Comparison of ENCODE assay signal across 17 cellular contexts in genomic region chr10:129275886-129276285, GRCh38.
DNase-seq lines count a peak whose midpoint lies in the region; ATAC-seq and TF ChIP-seq lines count a peak whose summit lies in the region.
"Had no signal": no experiment of that assay in that cellular context is flagged by ENCODE, and none has a peak within 500 bp of the region (broad histone marks: within the 10 kb centered on the region; RNA-seq: fewer than 3 reads in every experiment).

No MANE protein-coding gene starts in this region.

- no peak for ATAC-seq in activated naive CD8-positive, alpha-beta T cell treated with anti-CD3 and anti-CD28 coated beads, Interleukin-2, amount 50 U/mL, for 24 hours

- H4K20me1 ChIP-seq in Loucy (ENCODE audit: insufficient read depth, low read length, poor library complexity, severe bottlenecking) (no peaks in the 10 kb centered on the region), neural progenitor cell (ENCODE audit: low read depth) (no peaks in the 10 kb centered on the region)

- no peak overlapping the region for H3K27ac ChIP-seq in neural progenitor cell

- no peaks in the 10 kb centered on the region for H3F3A ChIP-seq in Loucy (ENCODE audit: low read depth)
- no peaks in the 10 kb centered on the region for H3F3A ChIP-seq in neural progenitor cell (ENCODE audit: low read depth)

- no peak overlapping the region for H3K4me3 Mint-ChIP-seq in activated naive CD8-positive, alpha-beta T cell treated with anti-CD3 and anti-CD28 coated beads for 36 hours
- no peak overlapping the region for H3K4me3 Mint-ChIP-seq in activated naive CD8-positive, alpha-beta T cell treated with anti-CD3 and anti-CD28 coated beads, Interleukin-2, amount 50 U/mL, for 24 hours
- peak overlapping the region in 2 of 5 donors; percentile 28 to 61 for H3K4me3 Mint-ChIP-seq in immature natural killer cell
- H3K4me3 Mint-ChIP-seq in neural progenitor cell = no peak overlapping the region
- H3K4me3 Mint-ChIP-seq in activated naive CD4-positive, alpha-beta T cell treated with anti-CD3 and anti-CD28 coated beads, Interleukin-2, amount 10 ng/mL, durations not matched to agents 7 days and 5 days = no peak overlapping the region
- H3K4me3 Mint-ChIP-seq: CD4-positive, CD25-positive, alpha-beta regulatory T cell; CD8-positive, alpha-beta memory T cell had no signal

- no peaks in the 10 kb centered on the region for H3K27me3 ChIP-seq in Loucy (ENCODE audit: insufficient read depth, low read length, poor library complexity, severe bottlenecking)
- H3K27me3 ChIP-seq in neural progenitor cell = no peaks in the 10 kb centered on the region
- H3K27me3 ChIP-seq: BE2C had no signal

- peaks cover 15% of the 10 kb centered on the region for H3K27me3 Mint-ChIP-seq in activated naive CD8-positive, alpha-beta T cell treated with anti-CD3 and anti-CD28 coated beads for 36 hours
- peaks cover 24% of the 10 kb centered on the region for H3K27me3 Mint-ChIP-seq in activated naive CD8-positive, alpha-beta T cell treated with anti-CD3 and anti-CD28 coated beads, Interleukin-2, amount 50 U/mL, for 24 hours
- H3K27me3 Mint-ChIP-seq in immature natural killer cell (ENCODE audit: low read depth in 3 of 3) (peaks cover 8 to 15% (median 8%) of the 10 kb centered on the region in 3 donors), neural progenitor cell (ENCODE audit: insufficient read depth, low read depth) (no peaks in the 10 kb centered on the region)
- H3K27me3 Mint-ChIP-seq in activated naive CD4-positive, alpha-beta T cell treated with anti-CD3 and anti-CD28 coated beads, Interleukin-2, amount 10 ng/mL, durations not matched to agents 7 days and 5 days = peaks cover 11% of the 10 kb centered on the region

- H3K4me3 ChIP-seq in Loucy (ENCODE audit: low read length, poor library complexity, severe bottlenecking) (no peak overlapping the region), neural progenitor cell (no peak overlapping the region)

- H3K9ac ChIP-seq in Loucy (ENCODE audit: low read depth, low read length, poor library complexity, severe bottlenecking) (no peak overlapping the region), neural progenitor cell (no peak overlapping the region)

- H3K4me2 ChIP-seq in Loucy (ENCODE audit: low read depth, low read length, poor library complexity, severe bottlenecking) (no peak overlapping the region), neural progenitor cell (no peak overlapping the region)

- H3K4me1 Mint-ChIP-seq in activated naive CD8-positive, alpha-beta T cell treated with anti-CD3 and anti-CD28 coated beads for 36 hours = peaks cover 7% of the 10 kb centered on the region
- peaks cover 5% of the 10 kb centered on the region for H3K4me1 Mint-ChIP-seq in activated naive CD8-positive, alpha-beta T cell treated with anti-CD3 and anti-CD28 coated beads, Interleukin-2, amount 50 U/mL, for 24 hours
- H3K4me1 Mint-ChIP-seq in immature natural killer cell = peaks cover 13 to 16% of the 10 kb centered on the region in 2 donors
- H3K4me1 Mint-ChIP-seq in neural progenitor cell = no peaks in the 10 kb centered on the region
- no peaks in the 10 kb centered on the region for H3K4me1 Mint-ChIP-seq in activated naive CD4-positive, alpha-beta T cell treated with anti-CD3 and anti-CD28 coated beads, Interleukin-2, amount 10 ng/mL, durations not matched to agents 7 days and 5 days

- H3K9me3 ChIP-seq in Loucy (ENCODE audit: insufficient read depth, low read depth, low read length) = no peaks in the 10 kb centered on the region
- no peaks in the 10 kb centered on the region for H3K9me3 ChIP-seq in neural progenitor cell (ENCODE audit: low read depth)
- H3K9me3 ChIP-seq: BE2C had no signal

- H3K4me1 ChIP-seq in Loucy (ENCODE audit: insufficient read depth, low read length, poor library complexity, severe bottlenecking) (peaks cover 7% of the 10 kb centered on the region), neural progenitor cell (no peaks in the 10 kb centered on the region)
- H3K4me1 ChIP-seq: BE2C had no signal

- 0 out of 2 replicates have a peak overlapping the region, but pooled peaks have one; percentile 15 for H2AFZ ChIP-seq in Loucy (ENCODE audit: low read length)
- H2AFZ ChIP-seq in neural progenitor cell (replicated peaks) = no peak overlapping the region

- CTCF ChIA-PET in activated naive CD4-positive, alpha-beta T cell treated with anti-CD3 and anti-CD28 coated beads, Interleukin-2, amount 10 ng/mL, durations not matched to agents 7 days and 5 days (lab: Charles Lee) = no interaction called here

- DNase-seq in activated naive CD8-positive, alpha-beta T cell treated with anti-CD3 and anti-CD28 coated beads for 36 hours = peak; percentile 3
- DNase-seq in activated naive CD8-positive, alpha-beta T cell treated with anti-CD3 and anti-CD28 coated beads, Interleukin-2, amount 50 U/mL, for 24 hours = no peak
- DNase-seq in immature natural killer cell = peak; percentile 5 to 25 (median 19)
- DNase-seq in neural progenitor cell (ENCODE audit: low spot score) = no peak
- no peak for DNase-seq in activated naive CD4-positive, alpha-beta T cell treated with anti-CD3 and anti-CD28 coated beads, Interleukin-2, amount 10 ng/mL, durations not matched to agents 7 days and 5 days
- no peak for DNase-seq in GM10266 (ENCODE audit: extremely low spot score)
- DNase-seq: 8988T; BE2C; C1 segment of cervical spinal cord; CD4-positive, CD25-positive, alpha-beta regulatory T cell; CD8-positive, alpha-beta memory T cell; COR-L47; DMS79; GDM1; HCEC 1CT; KBM-7 had no signal

- no peaks in the 10 kb centered on the region for H3K36me3 ChIP-seq in Loucy (ENCODE audit: insufficient read depth, low read length)
- H3K36me3 ChIP-seq in neural progenitor cell = no peaks in the 10 kb centered on the region
- H3K36me3 ChIP-seq: BE2C had no signal

- H3K36me3 Mint-ChIP-seq in activated naive CD8-positive, alpha-beta T cell treated with anti-CD3 and anti-CD28 coated beads for 36 hours = no peaks in the 10 kb centered on the region
- no peaks in the 10 kb centered on the region for H3K36me3 Mint-ChIP-seq in activated naive CD8-positive, alpha-beta T cell treated with anti-CD3 and anti-CD28 coated beads, Interleukin-2, amount 50 U/mL, for 24 hours (ENCODE audit: low read depth)
- no peaks in the 10 kb centered on the region for H3K36me3 Mint-ChIP-seq in immature natural killer cell
- no peaks in the 10 kb centered on the region for H3K36me3 Mint-ChIP-seq in neural progenitor cell
- H3K36me3 Mint-ChIP-seq in activated naive CD4-positive, alpha-beta T cell treated with anti-CD3 and anti-CD28 coated beads, Interleukin-2, amount 10 ng/mL, durations not matched to agents 7 days and 5 days = no peaks in the 10 kb centered on the region
- H3K36me3 Mint-ChIP-seq: CD8-positive, alpha-beta memory T cell had no signal

- H3K9me2 ChIP-seq in Loucy (replicated peaks; ENCODE audit: low read depth, low read length) = no peaks in the 10 kb centered on the region

- H3K9me3 Mint-ChIP-seq in activated naive CD8-positive, alpha-beta T cell treated with anti-CD3 and anti-CD28 coated beads for 36 hours = no peaks in the 10 kb centered on the region
- no peaks in the 10 kb centered on the region for H3K9me3 Mint-ChIP-seq in activated naive CD8-positive, alpha-beta T cell treated with anti-CD3 and anti-CD28 coated beads, Interleukin-2, amount 50 U/mL, for 24 hours
- no peaks in the 10 kb centered on the region for H3K9me3 Mint-ChIP-seq in immature natural killer cell
- H3K9me3 Mint-ChIP-seq in neural progenitor cell = peaks cover 1% of the 10 kb centered on the region
- no peaks in the 10 kb centered on the region for H3K9me3 Mint-ChIP-seq in activated naive CD4-positive, alpha-beta T cell treated with anti-CD3 and anti-CD28 coated beads, Interleukin-2, amount 10 ng/mL, durations not matched to agents 7 days and 5 days

- H3K79me2 ChIP-seq in Loucy (ENCODE audit: insufficient read depth, low read length) (no peaks in the 10 kb centered on the region), neural progenitor cell (ENCODE audit: low read depth) (no peaks in the 10 kb centered on the region)

- no peak overlapping the region for H3K27ac Mint-ChIP-seq in activated naive CD8-positive, alpha-beta T cell treated with anti-CD3 and anti-CD28 coated beads for 36 hours
- no peak overlapping the region for H3K27ac Mint-ChIP-seq in activated naive CD8-positive, alpha-beta T cell treated with anti-CD3 and anti-CD28 coated beads, Interleukin-2, amount 50 U/mL, for 24 hours
- no peak overlapping the region for H3K27ac Mint-ChIP-seq in immature natural killer cell
- H3K27ac Mint-ChIP-seq in neural progenitor cell = no peak overlapping the region
- no peak overlapping the region for H3K27ac Mint-ChIP-seq in activated naive CD4-positive, alpha-beta T cell treated with anti-CD3 and anti-CD28 coated beads, Interleukin-2, amount 10 ng/mL, durations not matched to agents 7 days and 5 days
- H3K27ac Mint-ChIP-seq: CD8-positive, alpha-beta memory T cell had no signal

- TF ChIP-seq CTCF in Loucy (conservative IDR thresholded peaks at IDR 0.05; ENCODE audit: low read length) (no peak), neural progenitor cell (IDR thresholded peaks at IDR 0.05) (no peak), GM10266 (IDR thresholded peaks at IDR 0.05; ENCODE audit: control insufficient read depth, insufficient read depth, low read depth, missing control alignments) (no peak)

Comparison
In these comparisons a context has a peak if more than half of its experiments do, and no peak if none do; other contexts are left out.
1. DNase-seq: peak in activated naive CD8-positive, alpha-beta T cell treated with anti-CD3 and anti-CD28 coated beads for 36 hours (single experiment) and immature natural killer cell (3 of 3); none in activated naive CD8-positive, alpha-beta T cell treated with anti-CD3 and anti-CD28 coated beads, Interleukin-2, amount 50 U/mL, for 24 hours (single experiment), neural progenitor cell (single experiment), activated naive CD4-positive, alpha-beta T cell treated with anti-CD3 and anti-CD28 coated beads, Interleukin-2, amount 10 ng/mL, durations not matched to agents 7 days and 5 days (single experiment) and GM10266 (single experiment).